ENCODE assay signal across 14 cellular contexts in the genomic region with DNA sequence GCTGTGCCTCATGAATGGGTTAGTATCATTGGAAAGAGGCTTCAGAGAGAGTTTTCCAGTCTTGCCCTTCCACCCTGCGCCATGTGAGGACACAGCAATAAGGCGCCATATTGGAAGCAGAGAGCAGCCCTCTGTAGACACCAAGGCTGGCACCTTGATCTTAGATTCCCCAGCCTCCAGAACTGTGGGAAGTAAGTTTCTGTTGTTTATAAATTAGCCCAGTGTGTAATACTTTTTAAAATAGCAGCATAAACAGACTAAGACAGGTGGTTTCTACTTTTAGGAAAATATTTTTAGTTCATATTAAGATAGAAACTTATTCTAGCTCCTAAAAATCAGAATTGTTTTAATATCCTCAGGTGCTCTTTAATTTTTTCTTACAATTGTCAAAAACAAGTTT. TPM values are rescaled to one million over a fixed set of nuclear protein-coding genes. Genes with fewer than 3 reads are reported as not detected.
DNase-seq lines count a peak whose midpoint lies in the region; ATAC-seq and TF ChIP-seq lines count a peak whose summit lies in the region.
"Had no signal": no experiment of that assay in that cellular context is flagged by ENCODE, and none has a peak within 500 bp of the region (broad histone marks: within the 10 kb centered on the region; RNA-seq: fewer than 3 reads in every experiment).

No MANE protein-coding gene starts in this region.

- no TSS peak for BruUV-seq in Caco-2 (replicated peaks; lab: Mats Ljungman, UMichigan)

- H3K4me3 ChIP-seq in ascending aorta (no peak overlapping the region), psoas muscle (no peak overlapping the region), thoracic aorta (no peak overlapping the region), Caco-2 (ENCODE audit: low read depth, low read length) (no peak overlapping the region)

- CTCF ChIA-PET in Caco-2 (lab: Charles Lee), result no interaction called here

- peaks cover 16 to 48% (median 23%) of the 10 kb centered on the region in 4 donors for H3K4me1 Mint-ChIP-seq in naive thymus-derived CD8-positive, alpha-beta T cell
- H3K4me1 Mint-ChIP-seq in Caco-2 (ENCODE audit: low read depth, unreplicated experiment), result no peaks in the 10 kb centered on the region

- DNase-seq in ascending aorta (ENCODE audit: low spot score in 2 of 2) (no peak), psoas muscle (no peak), thoracic aorta (ENCODE audit: low spot score) (no peak), Caco-2 (no peak)
- DNase-seq in naive thymus-derived CD8-positive, alpha-beta T cell, result no peak
- DNase-seq in activated naive CD4-positive, alpha-beta T cell treated with anti-CD3 and anti-CD28 coated beads, Interleukin-2, amount 50 U/mL, for 16 hours, result no peak
- DNase-seq: ACHN; BE2C; C1 segment of cervical spinal cord; CD4-positive, CD25-positive, alpha-beta regulatory T cell; CD8-positive, alpha-beta memory T cell; COR-L47; GF-D8; H9 had no signal

- H3K9me3 ChIP-seq in ascending aorta, result no peaks in the 10 kb centered on the region
- no peaks in the 10 kb centered on the region for H3K9me3 ChIP-seq in psoas muscle
- H3K9me3 ChIP-seq in thoracic aorta, result no peaks in the 10 kb centered on the region
- H3K9me3 ChIP-seq in Caco-2, result no peaks in the 10 kb centered on the region
- H3K9me3 ChIP-seq: BE2C had no signal

- peak overlapping the region in 1 of 10 donors; percentile 24 for H3K27ac Mint-ChIP-seq in naive thymus-derived CD8-positive, alpha-beta T cell
- H3K27ac Mint-ChIP-seq in Caco-2 (ENCODE audit: unreplicated experiment), result no peak overlapping the region
- H3K27ac Mint-ChIP-seq: CD4-positive, CD25-positive, alpha-beta regulatory T cell; H9 had no signal

- no peaks in the 10 kb centered on the region for H3K27me3 Mint-ChIP-seq in naive thymus-derived CD8-positive, alpha-beta T cell
- H3K27me3 Mint-ChIP-seq in Caco-2 (ENCODE audit: insufficient read depth, unreplicated experiment), result no peaks in the 10 kb centered on the region
- H3K27me3 Mint-ChIP-seq: CD4-positive, CD25-positive, alpha-beta regulatory T cell; CD8-positive, alpha-beta memory T cell had no signal

- no peak for TF ChIP-seq CTCF in ascending aorta (IDR thresholded peaks at IDR 0.05)
- no peak for TF ChIP-seq CTCF in psoas muscle (IDR thresholded peaks at IDR 0.05)
- no peak for TF ChIP-seq CTCF in thoracic aorta (IDR thresholded peaks at IDR 0.05)
- TF ChIP-seq CTCF in Caco-2 (IDR thresholded peaks at IDR 0.05; ENCODE audit: insufficient read depth in 1 of 2, low read depth in 1 of 2, low read length in 1 of 2, severe bottlenecking in 1 of 2, unreplicated experiment in 1 of 2), result no peak

- H3K27ac ChIP-seq in ascending aorta, result peak overlapping the region; percentile 49 to 62
- H3K27ac ChIP-seq in psoas muscle, result no peak overlapping the region
- H3K27ac ChIP-seq in thoracic aorta, result peak overlapping the region; percentile 34 to 56

- H3K36me3 Mint-ChIP-seq in naive thymus-derived CD8-positive, alpha-beta T cell, result peaks cover 4 to 6% (median 6%) of the 10 kb centered on the region in 3 donors
- no peaks in the 10 kb centered on the region for H3K36me3 Mint-ChIP-seq in Caco-2 (ENCODE audit: insufficient read depth, unreplicated experiment)

- intact Hi-C loops in ascending aorta (cut with DNase I) (no loop called here), psoas muscle (cut with DNase I) (loop anchor here in 1 of 2 donors (10.0 kb wide), 1 partner anchor 174 kb away; no protein-coding TSS in a partner anchor), Caco-2 (cut with micrococcal nuclease; ENCODE audit: unreplicated experiment) (no loop called here)

- H3K4me3 Mint-ChIP-seq in naive thymus-derived CD8-positive, alpha-beta T cell, result no peak overlapping the region
- no peak overlapping the region for H3K4me3 Mint-ChIP-seq in Caco-2 (ENCODE audit: unreplicated experiment)
- H3K4me3 Mint-ChIP-seq: CD4-positive, CD25-positive, alpha-beta regulatory T cell; CD8-positive, alpha-beta memory T cell; H9 had no signal

- H3K4me1 ChIP-seq in ascending aorta (peaks cover 5 to 13% of the 10 kb centered on the region in 2 donors), psoas muscle (peaks cover 20% of the 10 kb centered on the region), thoracic aorta (ENCODE audit: control insufficient read depth in 1 of 2, low read depth in 2 of 2) (peaks cover 6 to 44% of the 10 kb centered on the region in 2 donors), Caco-2 (peaks cover 4% of the 10 kb centered on the region; the same call in 1 of the 2 replicates)
- H3K4me1 ChIP-seq: BE2C had no signal

- H3K27me3 ChIP-seq in ascending aorta, result no peaks in the 10 kb centered on the region
- H3K27me3 ChIP-seq in psoas muscle (ENCODE audit: insufficient read depth in 3 of 3, low read length in 2 of 3), result no peaks in the 10 kb centered on the region
- H3K27me3 ChIP-seq in thoracic aorta (replicated peaks; ENCODE audit: insufficient read depth), result no peaks in the 10 kb centered on the region
- no peaks in the 10 kb centered on the region for H3K27me3 ChIP-seq in Caco-2 (replicated peaks; ENCODE audit: control insufficient read depth, insufficient read depth, low read length)
- H3K27me3 ChIP-seq: BE2C had no signal

- H3K9me3 Mint-ChIP-seq in naive thymus-derived CD8-positive, alpha-beta T cell, result no peaks in the 10 kb centered on the region
- no peaks in the 10 kb centered on the region for H3K9me3 Mint-ChIP-seq in Caco-2 (ENCODE audit: unreplicated experiment)
- H3K9me3 Mint-ChIP-seq: CD8-positive, alpha-beta memory T cell; H9 had no signal

- 94 to 99% (median 94%) methylated on average over 2 of the region's 2 CpGs for WGBS in psoas muscle, 3 donors

- no peaks in the 10 kb centered on the region for H3K36me3 ChIP-seq in ascending aorta
- no peaks in the 10 kb centered on the region for H3K36me3 ChIP-seq in psoas muscle (ENCODE audit: insufficient read depth in 1 of 2, low read depth in 1 of 2)
- H3K36me3 ChIP-seq in thoracic aorta, result no peaks in the 10 kb centered on the region
- H3K36me3 ChIP-seq in Caco-2 (ENCODE audit: control insufficient read depth, insufficient read depth, low read length), result no peaks in the 10 kb centered on the region
- H3K36me3 ChIP-seq: BE2C had no signal

- POLR2A ChIA-PET in naive thymus-derived CD8-positive, alpha-beta T cell (lab: Charles Lee), result no interaction called here
- POLR2A ChIA-PET in Caco-2 (lab: Charles Lee), result no interaction called here

- ATAC-seq in psoas muscle (peak in 3 of 4 donors; percentile 47 to 69 (median 60)), thoracic aorta (ENCODE audit: insufficient number of reproducible peaks, low FRiP score, low read depth) (no peak)
- no peak for ATAC-seq in naive thymus-derived CD8-positive, alpha-beta T cell

RNA-seq across cellular contexts. Expression of a gene that starts 12.7 kb away (rescaled TPM):
- total RNA-seq in ascending aorta (15.2 TPM), psoas muscle (10 to 100 TPM; 12.6 to 25.5 (median 18.7) TPM), thoracic aorta (1 to 10 TPM; 2.8 to 5.4 TPM), Caco-2 (2022) (2.1 and 2.6 TPM in 2 replicates)
- 10 to 100 TPM in 2 of 3 donors, 1 to 10 TPM in 1; 6.0 to 14.7 (median 13.0) TPM for polyA plus RNA-seq in psoas muscle
- 10 to 100 TPM; 12.1 TPM for total RNA-seq in naive thymus-derived CD8-positive, alpha-beta T cell
- 10 to 100 TPM in 1 of 3 donors, 1 to 10 TPM in 2; 6.5 to 16.8 (median 8.0) TPM for polyA plus RNA-seq in naive thymus-derived CD8-positive, alpha-beta T cell

Comparison
In these comparisons a context has a peak if more than half of its experiments do, and no peak if none do; other contexts are left out.
1. ATAC-seq: peak in psoas muscle (3 of 4); none in thoracic aorta (single experiment) and naive thymus-derived CD8-positive, alpha-beta T cell (0 of 2).